15 cellular contexts compared by ENCODE assay signal in the genomic region with DNA sequence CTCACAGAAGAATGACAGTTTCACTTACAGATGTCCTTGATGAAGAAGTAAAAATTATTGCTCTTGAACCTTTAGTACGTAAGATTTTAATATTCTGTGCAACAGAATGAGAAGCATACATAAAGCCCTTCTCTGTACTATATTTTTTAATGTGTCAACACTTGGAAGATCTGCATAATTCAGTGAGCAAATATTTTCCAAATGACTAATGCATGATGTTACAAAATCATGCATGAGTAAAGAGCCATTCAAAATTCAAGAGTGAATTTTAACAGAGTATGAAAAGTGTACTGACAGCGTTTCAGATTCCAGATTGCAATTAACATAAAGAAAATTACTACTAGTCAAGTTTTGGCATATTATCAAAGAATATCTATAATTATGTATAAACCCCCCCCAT.
DNase-seq lines count a peak whose midpoint lies in the region; ATAC-seq and TF ChIP-seq lines count a peak whose summit lies in the region.
"Had no signal": no experiment of that assay in that cellular context is flagged by ENCODE, and none has a peak within 500 bp of the region (broad histone marks: within the 10 kb centered on the region; RNA-seq: fewer than 3 reads in every experiment).

No MANE protein-coding gene starts in this region.

- H2BK5ac ChIP-seq in mesendoderm (ENCODE audit: low read length) = no peak overlapping the region

- no peak overlapping the region for H4K5ac ChIP-seq in mesendoderm (ENCODE audit: low read length)

- intact Hi-C loops in HCT116 (cut with micrococcal nuclease) = no loop called here

- H3K23ac ChIP-seq in mesendoderm (ENCODE audit: low read length) = no peak overlapping the region

- H3K27me3 ChIP-seq in ACC112 (ENCODE audit: insufficient read depth, low read length) (no peaks in the 10 kb centered on the region), HCT116 (ENCODE audit: insufficient read depth, low read length) (no peaks in the 10 kb centered on the region), mesendoderm (ENCODE audit: insufficient read depth, low read length, poor library complexity) (no peaks in the 10 kb centered on the region)
- H3K27me3 ChIP-seq: esophagus squamous epithelium had no signal

- H3K4ac ChIP-seq in mesendoderm (ENCODE audit: low read depth, low read length) = no peak overlapping the region

- DNase-seq in HCT116 (ENCODE audit: low read depth, low spot score) = no peak
- peak; percentile 80 for DNase-seq in amniotic epithelial cell (ENCODE audit: low read depth)
- peak; percentile 83 for DNase-seq in iris pigment epithelial cell (ENCODE audit: low read depth)
- DNase-seq in mesendoderm = no peak
- no peak for DNase-seq in NCI-H446 (lab: John Stamatoyannopoulos, UW)
- no peak for DNase-seq in NCI-H128 (lab: John Stamatoyannopoulos, UW; ENCODE audit: unreplicated experiment)
- DNase-seq: activated T-cell treated with anti-CD3 and anti-CD28 coated beads, Interleukin-2, amount 50 U/mL, for 72 hours; C1 segment of cervical spinal cord; esophagus squamous epithelium; KBM-7; naive B cell; NCI-H1930; right cardiac atrium had no signal

- H2AK5ac ChIP-seq in mesendoderm (ENCODE audit: low read length) = no peak overlapping the region

- H3K79me2 ChIP-seq in ACC112 (ENCODE audit: control insufficient read depth, insufficient read depth, low read length, unreplicated experiment) (peaks cover 19% of the 10 kb centered on the region), HCT116 (ENCODE audit: insufficient read depth, low read length) (peaks cover 47% of the 10 kb centered on the region), mesendoderm (ENCODE audit: control insufficient read depth, insufficient read depth, low read length) (no peaks in the 10 kb centered on the region)

- H3K36me3 ChIP-seq in ACC112 (ENCODE audit: insufficient read depth, low read length) (peaks cover 12% of the 10 kb centered on the region), HCT116 (ENCODE audit: control insufficient read depth in 1 of 2, insufficient read depth in 2 of 2, low read length in 2 of 2) (no peaks in the 10 kb centered on the region), mesendoderm (ENCODE audit: control insufficient read depth, insufficient read depth, low read length) (no peaks in the 10 kb centered on the region)

- H2BK15ac ChIP-seq in mesendoderm (replicated peaks; ENCODE audit: low read depth) = no peak overlapping the region

- no peaks in the 10 kb centered on the region for H3K9me3 ChIP-seq in HCT116 (ENCODE audit: control insufficient read depth in 1 of 2, insufficient read depth in 1 of 2, low read depth in 1 of 2, low read length in 2 of 2)
- H3K9me3 ChIP-seq: esophagus squamous epithelium had no signal

- no peaks in the 10 kb centered on the region for H4K20me1 ChIP-seq in HCT116 (ENCODE audit: insufficient read depth)

- RAD21 ChIA-PET in HCT116 (lab: Charles Lee; ENCODE audit: low non-redundant PET in 1 of 2, low total read pairs in 2 of 2, uncharacterized antibody in 2 of 2, unreplicated experiment in 2 of 2) = no interaction called here

- no peak overlapping the region for H3K18ac ChIP-seq in mesendoderm (ENCODE audit: low read length)

- no TSS peak for BruUV-seq in HCT116 (replicated peaks; lab: Mats Ljungman, UMichigan)

- peak overlapping the region; percentile 8; the same call in 1 of the 2 replicates for H3K4me2 ChIP-seq in HCT116 (ENCODE audit: low read length)
- no peak overlapping the region for H3K4me2 ChIP-seq in mesendoderm (ENCODE audit: low read length)

- peaks cover 31% of the 10 kb centered on the region for H3K4me1 ChIP-seq in ACC112 (ENCODE audit: control insufficient read depth, insufficient read depth, low read length, unreplicated experiment)
- H3K4me1 ChIP-seq in HCT116 (ENCODE audit: control insufficient read depth in 1 of 2, insufficient read depth in 2 of 2, low read length in 2 of 2) = peaks cover 40 to 50% of the 10 kb centered on the region in 2 experiments
- no peaks in the 10 kb centered on the region for H3K4me1 ChIP-seq in mesendoderm (ENCODE audit: control insufficient read depth, low read depth, low read length)

- H3K9ac ChIP-seq in HCT116 (ENCODE audit: low read length) = no peak overlapping the region
- no peak overlapping the region for H3K9ac ChIP-seq in mesendoderm (ENCODE audit: low read length)

- peak overlapping the region; percentile 54 for H3K27ac ChIP-seq in ACC112 (ENCODE audit: low read depth, low read length)
- peak overlapping the region; percentile 63; the same call in 1 of the 2 replicates for H3K27ac ChIP-seq in HCT116 (ENCODE audit: low read depth, low read length)
- H3K27ac ChIP-seq in mesendoderm (ENCODE audit: low read depth, low read length) = no peak overlapping the region
- H3K27ac ChIP-seq: esophagus squamous epithelium had no signal

- no peak for TF ChIP-seq CTCF in HCT116 (IDR thresholded peaks at IDR 0.05 in 2 of 3, conservative IDR thresholded peaks at IDR 0.05 in 1 of 3; ENCODE audit: borderline replicate concordance in 1 of 3, insufficient read depth in 1 of 3, low read depth in 2 of 3, low read length in 2 of 3)

- H2AFZ ChIP-seq in ACC112 (ENCODE audit: low read length, unreplicated experiment) (no peak overlapping the region), HCT116 (ENCODE audit: low read depth, low read length, poor library complexity, severe bottlenecking) (no peak overlapping the region)

- H4K8ac ChIP-seq in mesendoderm (ENCODE audit: low read depth, low read length) = no peak overlapping the region

- H3K56ac ChIP-seq in mesendoderm (ENCODE audit: low read length) = no peak overlapping the region

- H3K79me1 ChIP-seq in mesendoderm (ENCODE audit: low read length) = peaks cover 1% of the 10 kb centered on the region

- no peak overlapping the region for H2BK120ac ChIP-seq in mesendoderm (ENCODE audit: low read depth, low read length)

- 0 out of 2 replicates have a peak, but pooled peaks have one; percentile 2 for TF ChIP-seq RAD21 in HCT116 (IDR thresholded peaks at IDR 0.05; ENCODE audit: low read depth)

- WGBS in mesendoderm (ENCODE audit: extremely low coverage, insufficient coverage, low lambda C conversion rate) = no CpG with 5 or more reads among the region's 2 CpGs

- CTCF ChIA-PET in HCT116 (lab: Charles Lee) = no interaction called here

- no peak for ATAC-seq in HCT116
- ATAC-seq in HG03045 (IDR thresholded peaks at IDR 0.05; ENCODE audit: unreplicated experiment) = no peak
- ATAC-seq: right cardiac atrium had no signal

- no peaks in the 10 kb centered on the region for H3K9me2 ChIP-seq in HCT116 (ENCODE audit: insufficient read depth)

- H3K4me3 ChIP-seq in ACC112 (ENCODE audit: low read depth, low read length) = peak overlapping the region; percentile 11; the same call in 1 of the 2 replicates
- H3K4me3 ChIP-seq in HCT116 (replicated peaks in 1 of 2; ENCODE audit: low read depth in 1 of 2, low read length in 2 of 2) = no peak overlapping the region
- no peak overlapping the region for H3K4me3 ChIP-seq in mesendoderm (ENCODE audit: low read length)
- H3K4me3 ChIP-seq: esophagus squamous epithelium had no signal

- no peak for TF ChIP-seq POLR2A in HCT116 (IDR thresholded peaks at IDR 0.05; ENCODE audit: borderline replicate concordance, extremely low read depth, insufficient read depth, insufficient read length)

- POLR2A ChIA-PET in HCT116 (lab: Charles Lee) = no interaction called here

TF ChIP-seq in HCT116, 20 proteins besides CTCF, POLR2A, EP300 and RAD21 (continues in another document):
- no peak for TF ChIP-seq ZNF274 (IDR thresholded peaks at IDR 0.05; ENCODE audit: low read depth, low read length)
- TF ChIP-seq TCF7L2 (IDR thresholded peaks at IDR 0.05; ENCODE audit: borderline replicate concordance, extremely low read depth, insufficient read depth, insufficient read length) = no peak
- TF ChIP-seq, protein P1, sequence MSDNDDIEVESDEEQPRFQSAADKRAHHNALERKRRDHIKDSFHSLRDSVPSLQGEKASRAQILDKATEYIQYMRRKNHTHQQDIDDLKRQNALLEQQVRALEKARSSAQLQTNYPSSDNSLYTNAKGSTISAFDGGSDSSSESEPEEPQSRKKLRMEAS (IDR thresholded peaks at IDR 0.05) = no peak
- TF ChIP-seq JUND (IDR thresholded peaks at IDR 0.05) = peak; percentile 76
- TF ChIP-seq SRF (IDR thresholded peaks at IDR 0.05; ENCODE audit: low read depth) = peak; percentile 24; the same call in 1 of the 2 replicates
- TF ChIP-seq SIN3A (IDR thresholded peaks at IDR 0.05; ENCODE audit: low read depth) = no peak
- no peak; the same call in 1 of the 2 replicates for TF ChIP-seq CBX3 (IDR thresholded peaks at IDR 0.05; ENCODE audit: low read depth)
- peak; percentile 90 for TF ChIP-seq CEBPB (IDR thresholded peaks at IDR 0.05; ENCODE audit: low read depth)
- peak; percentile 87 for TF ChIP-seq FOSL1 (IDR thresholded peaks at IDR 0.05; ENCODE audit: low read depth)
- no peak for TF ChIP-seq ELF1 (IDR thresholded peaks at IDR 0.05; ENCODE audit: borderline replicate concordance, low read depth)
- TF ChIP-seq, protein P2, sequence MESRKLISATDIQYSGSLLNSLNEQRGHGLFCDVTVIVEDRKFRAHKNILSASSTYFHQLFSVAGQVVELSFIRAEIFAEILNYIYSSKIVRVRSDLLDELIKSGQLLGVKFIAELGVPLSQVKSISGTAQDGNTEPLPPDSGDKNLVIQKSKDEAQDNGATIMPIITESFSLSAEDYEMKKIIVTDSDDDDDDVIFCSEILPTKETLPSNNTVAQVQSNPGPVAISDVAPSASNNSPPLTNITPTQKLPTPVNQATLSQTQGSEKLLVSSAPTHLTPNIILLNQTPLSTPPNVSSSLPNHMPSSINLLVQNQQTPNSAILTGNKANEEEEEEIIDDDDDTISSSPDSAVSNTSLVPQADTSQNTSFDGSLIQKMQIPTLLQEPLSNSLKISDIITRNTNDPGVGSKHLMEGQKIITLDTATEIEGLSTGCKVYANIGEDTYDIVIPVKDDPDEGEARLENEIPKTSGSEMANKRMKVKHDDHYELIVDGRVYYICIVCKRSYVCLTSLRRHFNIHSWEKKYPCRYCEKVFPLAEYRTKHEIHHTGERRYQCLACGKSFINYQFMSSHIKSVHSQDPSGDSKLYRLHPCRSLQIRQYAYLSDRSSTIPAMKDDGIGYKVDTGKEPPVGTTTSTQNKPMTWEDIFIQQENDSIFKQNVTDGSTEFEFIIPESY (IDR thresholded peaks at IDR 0.05; ENCODE audit: extremely low read depth, insufficient replicate concordance, low read length) = no peak
- TF ChIP-seq POLR2AphosphoS5 (IDR thresholded peaks at IDR 0.05; ENCODE audit: low read depth, low read length) = no peak
- TF ChIP-seq, protein P3, sequence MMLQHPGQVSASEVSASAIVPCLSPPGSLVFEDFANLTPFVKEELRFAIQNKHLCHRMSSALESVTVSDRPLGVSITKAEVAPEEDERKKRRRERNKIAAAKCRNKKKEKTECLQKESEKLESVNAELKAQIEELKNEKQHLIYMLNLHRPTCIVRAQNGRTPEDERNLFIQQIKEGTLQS (IDR thresholded peaks at IDR 0.05) = peak; percentile 43; the same call in 1 of the 2 replicates
- no peak for TF ChIP-seq ZFX (IDR thresholded peaks at IDR 0.05)
- 0 out of 2 replicates have a peak, but pooled peaks have one; percentile 34 for TF ChIP-seq EGR1 (IDR thresholded peaks at IDR 0.05; ENCODE audit: low read depth)
- TF ChIP-seq YY1 (IDR thresholded peaks at IDR 0.05; ENCODE audit: extremely low read depth, insufficient replicate concordance, low read depth, low read length) = no peak

Comparison
In these comparisons a context has a peak if more than half of its experiments do, and no peak if none do; other contexts are left out.
1. DNase-seq: peak in amniotic epithelial cell (single experiment) and iris pigment epithelial cell (single experiment); none in HCT116 (single experiment), mesendoderm (single experiment), NCI-H446 (0 of 2) and NCI-H128 (single experiment).